ENCODE assay signal across 1 cellular context in the genomic region with DNA sequence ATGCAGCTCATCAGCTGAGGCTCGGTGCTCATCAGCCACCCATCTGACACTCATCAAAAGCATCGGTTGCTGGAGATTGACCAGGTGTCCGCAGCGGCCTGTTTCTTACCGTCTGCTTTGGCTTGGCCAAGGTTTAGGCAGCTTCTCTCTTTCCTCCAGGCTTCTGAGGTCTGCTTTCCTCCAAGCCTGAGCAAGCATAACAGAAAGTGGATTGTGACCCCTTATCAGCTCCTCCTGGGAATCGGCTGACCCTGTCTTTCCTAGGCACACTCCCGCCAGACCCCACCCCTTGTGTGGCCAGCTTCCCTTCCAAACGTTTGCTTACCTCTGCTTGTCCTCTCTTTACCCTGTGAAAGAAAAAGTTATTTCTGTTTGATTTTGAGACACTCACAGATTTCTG.
TF ChIP-seq lines count a peak whose summit lies in the region.

No MANE protein-coding gene starts in this region.

TF ChIP-seq in GM23338, 12 proteins besides CTCF, POLR2A, EP300 and RAD21 (continued from another document):
- TF ChIP-seq EZH2phosphoT487 (IDR thresholded peaks at IDR 0.05; ENCODE audit: unreplicated experiment) (no peak), POLR2AphosphoS5 (IDR thresholded peaks at IDR 0.05; ENCODE audit: low read depth) (no peak), CREB1 (CRISPR knock-in tag; IDR thresholded peaks at IDR 0.05; ENCODE audit: low read depth) (no peak), ZNF331 (CRISPR knock-in tag; IDR thresholded peaks at IDR 0.05; ENCODE audit: low read depth) (no peak), STAT1 (IDR thresholded peaks at IDR 0.05; ENCODE audit: unreplicated experiment) (no peak), JUNB (IDR thresholded peaks at IDR 0.05; ENCODE audit: unreplicated experiment) (no peak), ZNF114 (CRISPR knock-in tag; IDR thresholded peaks at IDR 0.05) (no peak), EZH2 (IDR thresholded peaks at IDR 0.05; ENCODE audit: low read depth, unreplicated experiment) (no peak)
- TF ChIP-seq, protein P1, sequence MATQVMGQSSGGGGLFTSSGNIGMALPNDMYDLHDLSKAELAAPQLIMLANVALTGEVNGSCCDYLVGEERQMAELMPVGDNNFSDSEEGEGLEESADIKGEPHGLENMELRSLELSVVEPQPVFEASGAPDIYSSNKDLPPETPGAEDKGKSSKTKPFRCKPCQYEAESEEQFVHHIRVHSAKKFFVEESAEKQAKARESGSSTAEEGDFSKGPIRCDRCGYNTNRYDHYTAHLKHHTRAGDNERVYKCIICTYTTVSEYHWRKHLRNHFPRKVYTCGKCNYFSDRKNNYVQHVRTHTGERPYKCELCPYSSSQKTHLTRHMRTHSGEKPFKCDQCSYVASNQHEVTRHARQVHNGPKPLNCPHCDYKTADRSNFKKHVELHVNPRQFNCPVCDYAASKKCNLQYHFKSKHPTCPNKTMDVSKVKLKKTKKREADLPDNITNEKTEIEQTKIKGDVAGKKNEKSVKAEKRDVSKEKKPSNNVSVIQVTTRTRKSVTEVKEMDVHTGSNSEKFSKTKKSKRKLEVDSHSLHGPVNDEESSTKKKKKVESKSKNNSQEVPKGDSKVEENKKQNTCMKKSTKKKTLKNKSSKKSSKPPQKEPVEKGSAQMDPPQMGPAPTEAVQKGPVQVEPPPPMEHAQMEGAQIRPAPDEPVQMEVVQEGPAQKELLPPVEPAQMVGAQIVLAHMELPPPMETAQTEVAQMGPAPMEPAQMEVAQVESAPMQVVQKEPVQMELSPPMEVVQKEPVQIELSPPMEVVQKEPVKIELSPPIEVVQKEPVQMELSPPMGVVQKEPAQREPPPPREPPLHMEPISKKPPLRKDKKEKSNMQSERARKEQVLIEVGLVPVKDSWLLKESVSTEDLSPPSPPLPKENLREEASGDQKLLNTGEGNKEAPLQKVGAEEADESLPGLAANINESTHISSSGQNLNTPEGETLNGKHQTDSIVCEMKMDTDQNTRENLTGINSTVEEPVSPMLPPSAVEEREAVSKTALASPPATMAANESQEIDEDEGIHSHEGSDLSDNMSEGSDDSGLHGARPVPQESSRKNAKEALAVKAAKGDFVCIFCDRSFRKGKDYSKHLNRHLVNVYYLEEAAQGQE (IDR thresholded peaks at IDR 0.05; ENCODE audit: unreplicated experiment), result no peak
- TF ChIP-seq, protein P2, sequence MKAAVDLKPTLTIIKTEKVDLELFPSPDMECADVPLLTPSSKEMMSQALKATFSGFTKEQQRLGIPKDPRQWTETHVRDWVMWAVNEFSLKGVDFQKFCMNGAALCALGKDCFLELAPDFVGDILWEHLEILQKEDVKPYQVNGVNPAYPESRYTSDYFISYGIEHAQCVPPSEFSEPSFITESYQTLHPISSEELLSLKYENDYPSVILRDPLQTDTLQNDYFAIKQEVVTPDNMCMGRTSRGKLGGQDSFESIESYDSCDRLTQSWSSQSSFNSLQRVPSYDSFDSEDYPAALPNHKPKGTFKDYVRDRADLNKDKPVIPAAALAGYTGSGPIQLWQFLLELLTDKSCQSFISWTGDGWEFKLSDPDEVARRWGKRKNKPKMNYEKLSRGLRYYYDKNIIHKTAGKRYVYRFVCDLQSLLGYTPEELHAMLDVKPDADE (IDR thresholded peaks at IDR 0.05), result no peak
- TF ChIP-seq, protein P3, sequence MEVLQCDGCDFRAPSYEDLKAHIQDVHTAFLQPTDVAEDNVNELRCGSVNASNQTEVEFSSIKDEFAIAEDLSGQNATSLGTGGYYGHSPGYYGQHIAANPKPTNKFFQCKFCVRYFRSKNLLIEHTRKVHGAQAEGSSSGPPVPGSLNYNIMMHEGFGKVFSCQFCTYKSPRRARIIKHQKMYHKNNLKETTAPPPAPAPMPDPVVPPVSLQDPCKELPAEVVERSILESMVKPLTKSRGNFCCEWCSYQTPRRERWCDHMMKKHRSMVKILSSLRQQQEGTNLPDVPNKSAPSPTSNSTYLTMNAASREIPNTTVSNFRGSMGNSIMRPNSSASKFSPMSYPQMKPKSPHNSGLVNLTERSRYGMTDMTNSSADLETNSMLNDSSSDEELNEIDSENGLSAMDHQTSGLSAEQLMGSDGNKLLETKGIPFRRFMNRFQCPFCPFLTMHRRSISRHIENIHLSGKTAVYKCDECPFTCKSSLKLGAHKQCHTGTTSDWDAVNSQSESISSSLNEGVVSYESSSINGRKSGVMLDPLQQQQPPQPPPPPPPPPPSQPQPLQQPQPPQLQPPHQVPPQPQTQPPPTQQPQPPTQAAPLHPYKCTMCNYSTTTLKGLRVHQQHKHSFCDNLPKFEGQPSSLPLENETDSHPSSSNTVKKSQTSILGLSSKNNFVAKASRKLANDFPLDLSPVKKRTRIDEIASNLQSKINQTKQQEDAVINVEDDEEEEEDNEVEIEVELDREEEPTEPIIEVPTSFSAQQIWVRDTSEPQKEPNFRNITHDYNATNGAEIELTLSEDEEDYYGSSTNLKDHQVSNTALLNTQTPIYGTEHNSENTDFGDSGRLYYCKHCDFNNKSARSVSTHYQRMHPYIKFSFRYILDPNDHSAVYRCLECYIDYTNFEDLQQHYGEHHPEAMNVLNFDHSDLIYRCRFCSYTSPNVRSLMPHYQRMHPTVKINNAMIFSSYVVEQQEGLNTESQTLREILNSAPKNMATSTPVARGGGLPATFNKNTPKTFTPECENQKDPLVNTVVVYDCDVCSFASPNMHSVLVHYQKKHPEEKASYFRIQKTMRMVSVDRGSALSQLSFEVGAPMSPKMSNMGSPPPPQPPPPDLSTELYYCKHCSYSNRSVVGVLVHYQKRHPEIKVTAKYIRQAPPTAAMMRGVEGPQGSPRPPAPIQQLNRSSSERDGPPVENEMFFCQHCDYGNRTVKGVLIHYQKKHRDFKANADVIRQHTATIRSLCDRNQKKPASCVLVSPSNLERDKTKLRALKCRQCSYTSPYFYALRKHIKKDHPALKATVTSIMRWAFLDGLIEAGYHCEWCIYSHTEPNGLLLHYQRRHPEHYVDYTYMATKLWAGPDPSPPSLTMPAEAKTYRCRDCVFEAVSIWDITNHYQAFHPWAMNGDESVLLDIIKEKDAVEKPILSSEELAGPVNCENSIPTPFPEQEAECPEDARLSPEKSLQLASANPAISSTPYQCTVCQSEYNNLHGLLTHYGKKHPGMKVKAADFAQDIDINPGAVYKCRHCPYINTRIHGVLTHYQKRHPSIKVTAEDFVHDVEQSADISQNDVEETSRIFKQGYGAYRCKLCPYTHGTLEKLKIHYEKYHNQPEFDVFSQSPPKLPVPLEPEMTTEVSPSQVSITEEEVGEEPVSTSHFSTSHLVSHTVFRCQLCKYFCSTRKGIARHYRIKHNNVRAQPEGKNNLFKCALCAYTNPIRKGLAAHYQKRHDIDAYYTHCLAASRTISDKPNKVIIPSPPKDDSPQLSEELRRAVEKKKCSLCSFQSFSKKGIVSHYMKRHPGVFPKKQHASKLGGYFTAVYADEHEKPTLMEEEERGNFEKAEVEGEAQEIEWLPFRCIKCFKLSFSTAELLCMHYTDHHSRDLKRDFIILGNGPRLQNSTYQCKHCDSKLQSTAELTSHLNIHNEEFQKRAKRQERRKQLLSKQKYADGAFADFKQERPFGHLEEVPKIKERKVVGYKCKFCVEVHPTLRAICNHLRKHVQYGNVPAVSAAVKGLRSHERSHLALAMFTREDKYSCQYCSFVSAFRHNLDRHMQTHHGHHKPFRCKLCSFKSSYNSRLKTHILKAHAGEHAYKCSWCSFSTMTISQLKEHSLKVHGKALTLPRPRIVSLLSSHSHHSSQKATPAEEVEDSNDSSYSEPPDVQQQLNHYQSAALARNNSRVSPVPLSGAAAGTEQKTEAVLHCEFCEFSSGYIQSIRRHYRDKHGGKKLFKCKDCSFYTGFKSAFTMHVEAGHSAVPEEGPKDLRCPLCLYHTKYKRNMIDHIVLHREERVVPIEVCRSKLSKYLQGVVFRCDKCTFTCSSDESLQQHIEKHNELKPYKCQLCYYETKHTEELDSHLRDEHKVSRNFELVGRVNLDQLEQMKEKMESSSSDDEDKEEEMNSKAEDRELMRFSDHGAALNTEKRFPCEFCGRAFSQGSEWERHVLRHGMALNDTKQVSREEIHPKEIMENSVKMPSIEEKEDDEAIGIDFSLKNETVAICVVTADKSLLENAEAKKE (CRISPR knock-in tag; IDR thresholded peaks at IDR 0.05), result no peak
